20 cellular contexts compared by ENCODE assay signal in genomic region chr15:67885848-67886247, GRCh38. TPM values are rescaled to one million over a fixed set of nuclear protein-coding genes. Genes with fewer than 3 reads are reported as not detected.
"Had no signal": no experiment of that assay in that cellular context is flagged by ENCODE, and none has a peak within 500 bp of the region (broad histone marks: within the 10 kb centered on the region; RNA-seq: fewer than 3 reads in every experiment).

No MANE protein-coding gene starts in this region.

- H3K4me1 ChIP-seq: colonic mucosa, right lobe of liver had no signal

- H3K36me3 Mint-ChIP-seq: T-cell had no signal

- H3K4me3 ChIP-seq: colonic mucosa, ovary had no signal

- H3K27ac Mint-ChIP-seq: activated naive CD8-positive, alpha-beta T cell treated with anti-CD3 and anti-CD28 coated beads for 36 hours; stimulated activated memory B cell treated with anti-CD40 and anti-IgM and Interleukin-4, amounts not matched to agents 10 μg/mL and 1 μg/mL and 100 μg/mL, for 72 hours; T-cell had no signal

- H3K9me3 ChIP-seq: colonic mucosa, lower lobe of right lung, ovary, right lobe of liver, thoracic aorta had no signal

- H3K36me3 ChIP-seq: colonic mucosa, lower lobe of right lung, ovary, right lobe of liver, thoracic aorta had no signal

- H3K27ac ChIP-seq: colonic mucosa had no signal

- ATAC-seq: activated CD4-positive, CD25-positive, alpha-beta regulatory T cell treated with anti-CD3 and anti-CD28 coated beads, Interleukin-2, amount 50 U/mL, for 24 hours; lower lobe of right lung; right lobe of liver; SK-N-SH treated with all-trans-retinoic acid at 6 μM for 48 hours; stimulated activated memory B cell treated with anti-CD40 and anti-IgM and Interleukin-4, amounts not matched to agents 10 μg/mL and 1 μg/mL and 100 μg/mL, for 72 hours; T-cell had no signal

- H3K27me3 ChIP-seq: colonic mucosa, ovary, right lobe of liver had no signal

- DNase-seq: activated CD4-positive, alpha-beta T cell treated with anti-CD3 and anti-CD28 coated beads, Interleukin-2, amount 50 U/mL, for 1 hour; activated gamma-delta T cell treated with Interleukin-2 at 50 U/mL for 16 hours; activated naive CD8-positive, alpha-beta T cell treated with anti-CD3 and anti-CD28 coated beads for 36 hours; amniotic stem cell; central memory CD4-positive, alpha-beta T cell; colonic mucosa; lower lobe of right lung; midbrain; ovary; right lobe of liver; stimulated activated CD4-positive, alpha-beta T cell treated with anti-CD3 and anti-CD28 coated beads, Interleukin-4, amount 100 ng/mL, for 1 hour; T-cell; T-helper 9 cell had no signal

RNA-seq across cellular contexts. Expression of gene RNU6-1, which starts 46.0 kb away (rescaled TPM):
- total RNA-seq: activated naive CD8-positive, alpha-beta T cell treated with anti-CD3 and anti-CD28 coated beads for 36 hours; colonic mucosa; frontal cortex; lower lobe of right lung; ovary; right lobe of liver; smooth muscle cell; T-cell; thoracic aorta; ureter had no signal
